16 cellular contexts compared by ENCODE assay signal in the genomic region with DNA sequence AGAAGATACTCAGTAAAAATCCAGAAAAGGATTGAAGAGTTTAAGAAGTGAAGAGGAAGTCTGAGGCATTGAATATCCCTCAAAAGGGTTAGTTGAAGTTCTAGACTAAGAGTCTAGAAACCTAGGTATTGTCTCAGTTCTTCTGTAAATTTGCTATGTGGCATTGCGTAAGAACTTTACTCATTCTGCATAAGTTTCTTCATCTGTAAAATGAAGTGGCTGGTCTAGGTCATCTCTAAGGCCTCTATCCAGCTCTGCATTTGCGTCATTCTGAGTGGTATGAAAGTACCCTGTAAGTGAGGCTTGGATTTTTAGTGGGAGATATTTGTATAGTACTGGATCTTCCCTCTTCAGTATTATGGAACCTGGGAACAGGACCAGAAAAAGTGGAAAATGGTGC.
DNase-seq lines count a peak whose midpoint lies in the region; TF ChIP-seq lines count a peak whose summit lies in the region.
"Had no signal": no experiment of that assay in that cellular context is flagged by ENCODE, and none has a peak within 500 bp of the region (broad histone marks: within the 10 kb centered on the region; RNA-seq: fewer than 3 reads in every experiment).

No MANE protein-coding gene starts in this region.

- no peaks in the 10 kb centered on the region for H3K9me3 ChIP-seq in adipocyte (ENCODE audit: control insufficient read depth, low read length)
- H3K9me3 ChIP-seq: left ventricle myocardium inferior, MG63, spleen had no signal

- peaks cover 25% of the 10 kb centered on the region for H3K4me1 ChIP-seq in adipocyte (ENCODE audit: control insufficient read depth, insufficient read depth, low read length)
- H3K4me1 ChIP-seq: left ventricle myocardium inferior had no signal

- H3K27me3 ChIP-seq in adipocyte (replicated peaks; ENCODE audit: control insufficient read depth, insufficient read depth, low read length) (no peaks in the 10 kb centered on the region), H7 (ENCODE audit: control insufficient read depth, insufficient read depth, low read length) (no peaks in the 10 kb centered on the region)
- H3K27me3 ChIP-seq: MG63, spleen had no signal

- DNase-seq in AG10803 (ENCODE audit: low read depth) (peak; percentile 70), LHCN-M2 (ENCODE audit: low read depth) (peak; percentile 31), adipocyte (ENCODE audit: low read depth) (peak; percentile 19), fibroblast of villous mesenchyme (ENCODE audit: low read depth) (peak; percentile 66), H7 (no peak), NCI-H82 treated with DMSO at 0.1 percent for 48 hours (lab: John Stamatoyannopoulos, UW; ENCODE audit: unreplicated experiment) (no peak), NCI-H187 (lab: John Stamatoyannopoulos, UW) (no peak)
- DNase-seq in stimulated activated CD4-positive, alpha-beta T cell treated with anti-CD3 and anti-CD28 coated beads, Interleukin-2, amount 100 ng/mL, for 24 hours, result no peak
- DNase-seq: activated effector memory CD4-positive, alpha-beta T cell treated with anti-CD3 and anti-CD28 coated beads, Interleukin-2, amount 50 U/mL, for 16 hours; left ventricle myocardium inferior; MG63; naive B cell; NCI-H774; spleen; T-helper 2 cell had no signal

- H3K4me3 ChIP-seq in AG10803 (ENCODE audit: low read length) (no peak overlapping the region), adipocyte (ENCODE audit: low read length) (no peak overlapping the region), fibroblast of villous mesenchyme (ENCODE audit: low read depth, low read length) (no peak overlapping the region), H7 (ENCODE audit: insufficient read depth, low read depth, low read length) (no peak overlapping the region)
- H3K4me3 ChIP-seq: coronary artery, left ventricle myocardium inferior, MG63, spleen had no signal

- TF ChIP-seq CTCF in AG10803 (conservative IDR thresholded peaks at IDR 0.05; ENCODE audit: low read length) (no peak), fibroblast of villous mesenchyme (IDR thresholded peaks at IDR 0.05; ENCODE audit: insufficient read depth, low read depth, low read length) (no peak)

- H3K9ac ChIP-seq in adipocyte (ENCODE audit: low read length), result no peak overlapping the region

- peaks cover 38% of the 10 kb centered on the region for H3K36me3 ChIP-seq in adipocyte (ENCODE audit: control insufficient read depth, insufficient read depth, low read length, severe bottlenecking)
- no peaks in the 10 kb centered on the region for H3K36me3 ChIP-seq in H7 (replicated peaks; ENCODE audit: control insufficient read depth, insufficient read depth, low read length)
- H3K36me3 ChIP-seq: MG63 had no signal

Comparison
In these comparisons a context has a peak if more than half of its experiments do, and no peak if none do; other contexts are left out.
1. DNase-seq: peak in AG10803 (single experiment), LHCN-M2 (single experiment), adipocyte (single experiment) and fibroblast of villous mesenchyme (single experiment); none in H7 (single experiment), NCI-H82 treated with DMSO at 0.1 percent for 48 hours (single experiment), stimulated activated CD4-positive, alpha-beta T cell treated with anti-CD3 and anti-CD28 coated beads, Interleukin-2, amount 100 ng/mL, for 24 hours (0 of 2) and NCI-H187 (0 of 2).